Comparison of ENCODE assay signal across 8 cellular contexts in the genomic region with DNA sequence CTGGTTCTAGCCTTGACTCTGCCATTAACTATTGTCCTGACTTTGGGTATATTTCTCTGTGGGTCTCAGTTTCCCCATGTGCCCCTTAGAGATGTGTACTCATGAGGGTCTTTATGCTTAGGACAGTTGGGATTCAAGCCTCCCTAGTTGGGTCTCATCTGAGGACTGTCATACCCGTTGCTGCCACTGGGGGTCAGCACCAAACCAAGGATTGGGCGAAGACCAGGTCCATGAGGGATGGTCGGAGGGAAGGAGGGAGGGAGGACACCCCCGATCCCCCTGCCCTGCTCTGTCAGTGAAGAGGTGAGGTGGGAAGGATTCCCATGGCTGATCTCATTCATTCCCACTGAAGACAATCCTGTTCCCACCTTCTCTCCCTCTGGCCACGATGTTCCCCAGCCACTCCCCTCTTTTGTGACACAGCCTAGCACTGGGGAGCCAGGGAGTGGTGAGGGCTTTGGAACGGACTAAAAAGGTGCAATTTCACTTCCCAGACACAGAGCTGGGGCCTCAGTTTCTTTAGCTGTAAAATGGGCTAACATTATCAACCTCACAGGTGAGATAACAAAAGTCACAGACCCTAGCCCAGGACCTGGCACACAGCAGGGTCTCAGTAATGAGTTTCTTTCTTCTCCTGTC. TPM values are rescaled to one million over a fixed set of nuclear protein-coding genes. Genes with fewer than 3 reads are reported as not detected.
DNase-seq lines count a peak whose midpoint lies in the region; ATAC-seq, FAIRE-seq and TF ChIP-seq lines count a peak whose summit lies in the region.

No MANE protein-coding gene starts in this region.

- ATAC-seq in HG03280 (IDR thresholded peaks at IDR 0.05; ENCODE audit: unreplicated experiment): no peak

- peak; percentile 98 for TF ChIP-seq CTCF in BE2C (IDR thresholded peaks at IDR 0.05; ENCODE audit: low read depth, low read length)
- TF ChIP-seq CTCF in esophagus squamous epithelium (IDR thresholded peaks at IDR 0.05): peak; percentile 91 to 94 (median 94)
- peak; percentile 95 for TF ChIP-seq CTCF in nephron progenitor cell (IDR thresholded peaks at IDR 0.05)

- H3K9me3 ChIP-seq in BE2C (no peaks in the 10 kb centered on the region), esophagus squamous epithelium (no peaks in the 10 kb centered on the region)

- H3K9me3 Mint-ChIP-seq in nephron progenitor cell: no peaks in the 10 kb centered on the region

- peak; percentile 83 for DNase-seq in BE2C
- DNase-seq in GM19239 (ENCODE audit: insufficient read length, low spot score): peak; percentile 87
- DNase-seq in NCI-H774 (lab: John Stamatoyannopoulos, UW): peak; percentile 36
- peak; percentile 60 for DNase-seq in activated T-cell treated with anti-CD3 and anti-CD28 coated beads for 24 hours (ENCODE audit: low read depth)
- DNase-seq in esophagus squamous epithelium (lab: John Stamatoyannopoulos, UW): peak; percentile 11
- DNase-seq in nephron progenitor cell: peak; percentile 91
- peak; percentile 21 for DNase-seq in stromal cell of bone marrow (ENCODE audit: low read depth)

- H3K4me3 Mint-ChIP-seq in nephron progenitor cell: no peak overlapping the region

- WGBS in esophagus squamous epithelium, 2 donors: 0 to 6% methylated on average over 3 to 5 of the region's 6 CpGs

- H3K27me3 Mint-ChIP-seq in nephron progenitor cell (ENCODE audit: low read depth, poor library complexity): peaks cover 49% of the 10 kb centered on the region

- no peak overlapping the region for H3K4me3 ChIP-seq in BE2C (ENCODE audit: low read depth, low read length)
- H3K4me3 ChIP-seq in esophagus squamous epithelium: no peak overlapping the region

- FAIRE-seq in GM19239 (lab: Jason Lieb, UNC): peak; percentile 97

- TF ChIP-seq POLR2A in esophagus squamous epithelium (IDR thresholded peaks at IDR 0.05): no peak

- H3K27ac ChIP-seq in esophagus squamous epithelium: no peak overlapping the region

- no peaks in the 10 kb centered on the region for H3K4me1 ChIP-seq in BE2C
- H3K4me1 ChIP-seq in esophagus squamous epithelium: peaks cover 0 to 19% (median 0%) of the 10 kb centered on the region in 3 donors

- no peaks in the 10 kb centered on the region for H3K36me3 Mint-ChIP-seq in nephron progenitor cell (ENCODE audit: low read depth)

- peaks cover 45% of the 10 kb centered on the region for H3K4me1 Mint-ChIP-seq in nephron progenitor cell

- H3K27me3 ChIP-seq in BE2C (no peaks in the 10 kb centered on the region), esophagus squamous epithelium (peaks cover 0 to 36% (median 0%) of the 10 kb centered on the region in 4 donors)

- intact Hi-C loops in esophagus squamous epithelium (cut with DNase I): loop anchor here (2.0 kb wide), 1 partner anchor 89 kb away; no protein-coding TSS in a partner anchor

- no peaks in the 10 kb centered on the region for H3K36me3 ChIP-seq in BE2C
- H3K36me3 ChIP-seq in esophagus squamous epithelium: no peaks in the 10 kb centered on the region

- no peak overlapping the region for H3K27ac Mint-ChIP-seq in nephron progenitor cell

RNA-seq across cellular contexts. Expression of a gene that starts 12.4 kb away (rescaled TPM):
- polyA plus RNA-seq in BE2C (2012; ENCODE audit: insufficient read depth, insufficient read length, low read depth): 1.9 TPM
- under 1 TPM in 3 of 4 donors, not detected in 1; 0.62 to 0.95 (median 0.91) TPM for total RNA-seq in esophagus squamous epithelium

RNA-seq across cellular contexts. Expression of a gene that starts 46.1 kb away (rescaled TPM):
- polyA plus RNA-seq in BE2C (2012; ENCODE audit: insufficient read depth, insufficient read length, low read depth): 2,133 TPM
- 1,000 to 10,000 TPM; 1,101 to 2,606 (median 1,579) TPM for total RNA-seq in esophagus squamous epithelium

Comparison
In these comparisons a context has a peak if more than half of its experiments do, and no peak if none do; other contexts are left out.
1. DNase-seq: peak in every context shown above with its lines; median percentile 91 in nephron progenitor cell; 87 in GM19239; 83 in BE2C; 60 in activated T-cell treated with anti-CD3 and anti-CD28 coated beads for 24 hours; 36 in NCI-H774; 21 in stromal cell of bone marrow; 11 in esophagus squamous epithelium.